1 cellular context compared by ENCODE assay signal in genomic region chr5:140690941-140691924, GRCh38.
TF ChIP-seq lines count a peak whose summit lies in the region.

A gene with protein sequence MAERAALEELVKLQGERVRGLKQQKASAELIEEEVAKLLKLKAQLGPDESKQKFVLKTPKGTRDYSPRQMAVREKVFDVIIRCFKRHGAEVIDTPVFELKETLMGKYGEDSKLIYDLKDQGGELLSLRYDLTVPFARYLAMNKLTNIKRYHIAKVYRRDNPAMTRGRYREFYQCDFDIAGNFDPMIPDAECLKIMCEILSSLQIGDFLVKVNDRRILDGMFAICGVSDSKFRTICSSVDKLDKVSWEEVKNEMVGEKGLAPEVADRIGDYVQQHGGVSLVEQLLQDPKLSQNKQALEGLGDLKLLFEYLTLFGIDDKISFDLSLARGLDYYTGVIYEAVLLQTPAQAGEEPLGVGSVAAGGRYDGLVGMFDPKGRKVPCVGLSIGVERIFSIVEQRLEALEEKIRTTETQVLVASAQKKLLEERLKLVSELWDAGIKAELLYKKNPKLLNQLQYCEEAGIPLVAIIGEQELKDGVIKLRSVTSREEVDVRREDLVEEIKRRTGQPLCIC (minus strand): TSS chr5:140691370. CDS start chr5:140691304, 66 bp downstream.
A gene with protein sequence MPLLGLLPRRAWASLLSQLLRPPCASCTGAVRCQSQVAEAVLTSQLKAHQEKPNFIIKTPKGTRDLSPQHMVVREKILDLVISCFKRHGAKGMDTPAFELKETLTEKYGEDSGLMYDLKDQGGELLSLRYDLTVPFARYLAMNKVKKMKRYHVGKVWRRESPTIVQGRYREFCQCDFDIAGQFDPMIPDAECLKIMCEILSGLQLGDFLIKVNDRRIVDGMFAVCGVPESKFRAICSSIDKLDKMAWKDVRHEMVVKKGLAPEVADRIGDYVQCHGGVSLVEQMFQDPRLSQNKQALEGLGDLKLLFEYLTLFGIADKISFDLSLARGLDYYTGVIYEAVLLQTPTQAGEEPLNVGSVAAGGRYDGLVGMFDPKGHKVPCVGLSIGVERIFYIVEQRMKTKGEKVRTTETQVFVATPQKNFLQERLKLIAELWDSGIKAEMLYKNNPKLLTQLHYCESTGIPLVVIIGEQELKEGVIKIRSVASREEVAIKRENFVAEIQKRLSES (plus strand): TSS chr5:140691455. CDS start chr5:140691649, 194 bp downstream.

TF ChIP-seq in K562, 482 proteins besides CTCF, POLR2A, EP300 and RAD21 (continued from another document and continues in another):
- no peak for TF ChIP-seq ZNF318 (IDR thresholded peaks at IDR 0.05; ENCODE audit: borderline replicate concordance in 1 of 2, low read depth in 1 of 2)
- no peak for TF ChIP-seq IRF2 (CRISPR knock-in tag; IDR thresholded peaks at IDR 0.05)
- no peak for TF ChIP-seq USF1 (CRISPR knock-in tag; IDR thresholded peaks at IDR 0.05)
- TF ChIP-seq CBX2 (IDR thresholded peaks at IDR 0.05; ENCODE audit: insufficient read depth, low read length, poor library complexity, severe bottlenecking), result no peak
- TF ChIP-seq RBM25 (IDR thresholded peaks at IDR 0.05; ENCODE audit: low read depth, low read length, severe bottlenecking), result no peak
- TF ChIP-seq ATF1 (CRISPR knock-in tag; IDR thresholded peaks at IDR 0.05), result no peak
- TF ChIP-seq ATF1 (tag; IDR thresholded peaks at IDR 0.05), result peak; percentile 71
- no peak for TF ChIP-seq FOSL1 (tag; conservative IDR thresholded peaks at IDR 0.05)
- TF ChIP-seq, protein P1, sequence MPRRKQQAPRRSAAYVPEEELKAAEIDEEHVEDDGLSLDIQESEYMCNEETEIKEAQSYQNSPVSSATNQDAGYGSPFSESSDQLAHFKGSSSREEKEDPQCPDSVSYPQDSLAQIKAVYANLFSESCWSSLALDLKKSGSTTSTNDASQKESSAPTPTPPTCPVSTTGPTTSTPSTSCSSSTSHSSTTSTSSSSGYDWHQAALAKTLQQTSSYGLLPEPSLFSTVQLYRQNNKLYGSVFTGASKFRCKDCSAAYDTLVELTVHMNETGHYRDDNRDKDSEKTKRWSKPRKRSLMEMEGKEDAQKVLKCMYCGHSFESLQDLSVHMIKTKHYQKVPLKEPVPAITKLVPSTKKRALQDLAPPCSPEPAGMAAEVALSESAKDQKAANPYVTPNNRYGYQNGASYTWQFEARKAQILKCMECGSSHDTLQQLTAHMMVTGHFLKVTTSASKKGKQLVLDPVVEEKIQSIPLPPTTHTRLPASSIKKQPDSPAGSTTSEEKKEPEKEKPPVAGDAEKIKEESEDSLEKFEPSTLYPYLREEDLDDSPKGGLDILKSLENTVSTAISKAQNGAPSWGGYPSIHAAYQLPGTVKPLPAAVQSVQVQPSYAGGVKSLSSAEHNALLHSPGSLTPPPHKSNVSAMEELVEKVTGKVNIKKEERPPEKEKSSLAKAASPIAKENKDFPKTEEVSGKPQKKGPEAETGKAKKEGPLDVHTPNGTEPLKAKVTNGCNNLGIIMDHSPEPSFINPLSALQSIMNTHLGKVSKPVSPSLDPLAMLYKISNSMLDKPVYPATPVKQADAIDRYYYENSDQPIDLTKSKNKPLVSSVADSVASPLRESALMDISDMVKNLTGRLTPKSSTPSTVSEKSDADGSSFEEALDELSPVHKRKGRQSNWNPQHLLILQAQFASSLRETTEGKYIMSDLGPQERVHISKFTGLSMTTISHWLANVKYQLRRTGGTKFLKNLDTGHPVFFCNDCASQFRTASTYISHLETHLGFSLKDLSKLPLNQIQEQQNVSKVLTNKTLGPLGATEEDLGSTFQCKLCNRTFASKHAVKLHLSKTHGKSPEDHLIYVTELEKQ (CRISPR knock-in tag; IDR thresholded peaks at IDR 0.05), result no peak
- TF ChIP-seq TAF1 (IDR thresholded peaks at IDR 0.05; ENCODE audit: control insufficient read depth, extremely low read depth, insufficient read depth, low read length, severe bottlenecking), result peak; percentile 92
- peak; percentile 81 to 84 for TF ChIP-seq NRF1 (conservative IDR thresholded peaks at IDR 0.05 in 1 of 2, IDR thresholded peaks at IDR 0.05 in 1 of 2)
- no peak for TF ChIP-seq ZNF324 (CRISPR knock-in tag; IDR thresholded peaks at IDR 0.05)
- TF ChIP-seq SIN3B (IDR thresholded peaks at IDR 0.05; ENCODE audit: low read depth), result peak; percentile 78
- TF ChIP-seq, protein P2, sequence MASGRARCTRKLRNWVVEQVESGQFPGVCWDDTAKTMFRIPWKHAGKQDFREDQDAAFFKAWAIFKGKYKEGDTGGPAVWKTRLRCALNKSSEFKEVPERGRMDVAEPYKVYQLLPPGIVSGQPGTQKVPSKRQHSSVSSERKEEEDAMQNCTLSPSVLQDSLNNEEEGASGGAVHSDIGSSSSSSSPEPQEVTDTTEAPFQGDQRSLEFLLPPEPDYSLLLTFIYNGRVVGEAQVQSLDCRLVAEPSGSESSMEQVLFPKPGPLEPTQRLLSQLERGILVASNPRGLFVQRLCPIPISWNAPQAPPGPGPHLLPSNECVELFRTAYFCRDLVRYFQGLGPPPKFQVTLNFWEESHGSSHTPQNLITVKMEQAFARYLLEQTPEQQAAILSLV (tag; IDR thresholded peaks at IDR 0.05), result no peak
- no peak for TF ChIP-seq ZSCAN32 (CRISPR knock-in tag; IDR thresholded peaks at IDR 0.05)
- peak; percentile 82 for TF ChIP-seq HCFC1 (IDR thresholded peaks at IDR 0.05; ENCODE audit: low read depth, low read length)
- TF ChIP-seq MBD2 (IDR thresholded peaks at IDR 0.05; ENCODE audit: borderline replicate concordance, low read depth), result peak; percentile 86
- 0 out of 2 replicates have a peak, but pooled peaks have one; percentile 32 for TF ChIP-seq ELF4 (CRISPR knock-in tag; IDR thresholded peaks at IDR 0.05)
- TF ChIP-seq ZNF511 (CRISPR knock-in tag; IDR thresholded peaks at IDR 0.05), result peak; percentile 86; the same call in 1 of the 2 replicates
- no peak for TF ChIP-seq MEF2A (IDR thresholded peaks at IDR 0.05; ENCODE audit: control insufficient read depth, low read depth, low read length)
- TF ChIP-seq ZNF551 (CRISPR knock-in tag; IDR thresholded peaks at IDR 0.05), result no peak
- no peak for TF ChIP-seq PCBP2 (IDR thresholded peaks at IDR 0.05; ENCODE audit: low read depth, low read length, poor library complexity, severe bottlenecking)
- TF ChIP-seq NONO (IDR thresholded peaks at IDR 0.05; ENCODE audit: low read depth in 2 of 2, low read length in 1 of 2), result peak in 1 of 2 experiments; percentile 7; a peak in 1 of 4 replicates
- no peak for TF ChIP-seq HNRNPL (IDR thresholded peaks at IDR 0.05; ENCODE audit: low read depth, low read length)
- peak; percentile 43; the same call in 1 of the 2 replicates for TF ChIP-seq KHSRP (IDR thresholded peaks at IDR 0.05)
- TF ChIP-seq, protein P3, sequence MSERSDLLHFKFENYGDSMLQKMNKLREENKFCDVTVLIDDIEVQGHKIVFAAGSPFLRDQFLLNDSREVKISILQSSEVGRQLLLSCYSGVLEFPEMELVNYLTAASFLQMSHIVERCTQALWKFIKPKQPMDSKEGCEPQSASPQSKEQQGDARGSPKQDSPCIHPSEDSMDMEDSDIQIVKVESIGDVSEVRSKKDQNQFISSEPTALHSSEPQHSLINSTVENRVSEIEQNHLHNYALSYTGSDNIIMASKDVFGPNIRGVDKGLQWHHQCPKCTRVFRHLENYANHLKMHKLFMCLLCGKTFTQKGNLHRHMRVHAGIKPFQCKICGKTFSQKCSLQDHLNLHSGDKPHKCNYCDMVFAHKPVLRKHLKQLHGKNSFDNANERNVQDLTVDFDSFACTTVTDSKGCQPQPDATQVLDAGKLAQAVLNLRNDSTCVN (CRISPR knock-in tag; IDR thresholded peaks at IDR 0.05), result peak; percentile 68; the same call in 1 of the 2 replicates
- TF ChIP-seq FOXA1 (IDR thresholded peaks at IDR 0.05; ENCODE audit: borderline replicate concordance), result no peak
- no peak for TF ChIP-seq HNRNPK (IDR thresholded peaks at IDR 0.05; ENCODE audit: low read depth, low read length, poor library complexity, severe bottlenecking)
- no peak for TF ChIP-seq MIER1 (IDR thresholded peaks at IDR 0.05; ENCODE audit: low read depth)
- no peak for TF ChIP-seq CBX1 (IDR thresholded peaks at IDR 0.05; ENCODE audit: low read depth)
- TF ChIP-seq ZNF431 (CRISPR knock-in tag; IDR thresholded peaks at IDR 0.05), result peak; percentile 84
- no peak for TF ChIP-seq TCF7 (IDR thresholded peaks at IDR 0.05; ENCODE audit: borderline replicate concordance)
- TF ChIP-seq TAL1 (IDR thresholded peaks at IDR 0.05), result no peak
- peak; percentile 87 for TF ChIP-seq C11orf30 (IDR thresholded peaks at IDR 0.05; ENCODE audit: low read depth)
- TF ChIP-seq SAP30 (IDR thresholded peaks at IDR 0.05; ENCODE audit: borderline replicate concordance, insufficient read depth, low read depth, low read length, poor library complexity, severe bottlenecking), result peak; percentile 23
- no peak for TF ChIP-seq ZNF134 (CRISPR knock-in tag; conservative IDR thresholded peaks at IDR 0.05)
- TF ChIP-seq, protein P4, sequence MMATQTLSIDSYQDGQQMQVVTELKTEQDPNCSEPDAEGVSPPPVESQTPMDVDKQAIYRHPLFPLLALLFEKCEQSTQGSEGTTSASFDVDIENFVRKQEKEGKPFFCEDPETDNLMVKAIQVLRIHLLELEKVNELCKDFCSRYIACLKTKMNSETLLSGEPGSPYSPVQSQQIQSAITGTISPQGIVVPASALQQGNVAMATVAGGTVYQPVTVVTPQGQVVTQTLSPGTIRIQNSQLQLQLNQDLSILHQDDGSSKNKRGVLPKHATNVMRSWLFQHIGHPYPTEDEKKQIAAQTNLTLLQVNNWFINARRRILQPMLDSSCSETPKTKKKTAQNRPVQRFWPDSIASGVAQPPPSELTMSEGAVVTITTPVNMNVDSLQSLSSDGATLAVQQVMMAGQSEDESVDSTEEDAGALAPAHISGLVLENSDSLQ (IDR thresholded peaks at IDR 0.05), result peak; percentile 69; the same call in 1 of the 2 replicates
- TF ChIP-seq, protein P5, sequence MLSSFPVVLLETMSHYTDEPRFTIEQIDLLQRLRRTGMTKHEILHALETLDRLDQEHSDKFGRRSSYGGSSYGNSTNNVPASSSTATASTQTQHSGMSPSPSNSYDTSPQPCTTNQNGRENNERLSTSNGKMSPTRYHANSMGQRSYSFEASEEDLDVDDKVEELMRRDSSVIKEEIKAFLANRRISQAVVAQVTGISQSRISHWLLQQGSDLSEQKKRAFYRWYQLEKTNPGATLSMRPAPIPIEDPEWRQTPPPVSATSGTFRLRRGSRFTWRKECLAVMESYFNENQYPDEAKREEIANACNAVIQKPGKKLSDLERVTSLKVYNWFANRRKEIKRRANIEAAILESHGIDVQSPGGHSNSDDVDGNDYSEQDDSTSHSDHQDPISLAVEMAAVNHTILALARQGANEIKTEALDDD (IDR thresholded peaks at IDR 0.05), result peak; percentile 61; the same call in 1 of the 2 replicates
- peak; percentile 80 for TF ChIP-seq ATF7 (IDR thresholded peaks at IDR 0.05)
- TF ChIP-seq PTTG1 (tag; IDR thresholded peaks at IDR 0.05; ENCODE audit: low read depth), result no peak
- no peak for TF ChIP-seq HDAC6 (IDR thresholded peaks at IDR 0.05; ENCODE audit: low read depth, low read length)
- TF ChIP-seq NR2C1 (IDR thresholded peaks at IDR 0.05), result peak; percentile 87
- TF ChIP-seq NR2C1 (tag; IDR thresholded peaks at IDR 0.05), result peak; percentile 92
